In genomic region chr17:55348749-55349354, GRCh38 we compare ENCODE assay signal across 1 cellular context.
TF ChIP-seq lines count a peak whose summit lies in the region.

No MANE protein-coding gene starts in this region.

TF ChIP-seq in HepG2, 621 proteins besides CTCF, POLR2A, EP300 and RAD21 (continued from another document and continues in another):
- TF ChIP-seq, protein P1, sequence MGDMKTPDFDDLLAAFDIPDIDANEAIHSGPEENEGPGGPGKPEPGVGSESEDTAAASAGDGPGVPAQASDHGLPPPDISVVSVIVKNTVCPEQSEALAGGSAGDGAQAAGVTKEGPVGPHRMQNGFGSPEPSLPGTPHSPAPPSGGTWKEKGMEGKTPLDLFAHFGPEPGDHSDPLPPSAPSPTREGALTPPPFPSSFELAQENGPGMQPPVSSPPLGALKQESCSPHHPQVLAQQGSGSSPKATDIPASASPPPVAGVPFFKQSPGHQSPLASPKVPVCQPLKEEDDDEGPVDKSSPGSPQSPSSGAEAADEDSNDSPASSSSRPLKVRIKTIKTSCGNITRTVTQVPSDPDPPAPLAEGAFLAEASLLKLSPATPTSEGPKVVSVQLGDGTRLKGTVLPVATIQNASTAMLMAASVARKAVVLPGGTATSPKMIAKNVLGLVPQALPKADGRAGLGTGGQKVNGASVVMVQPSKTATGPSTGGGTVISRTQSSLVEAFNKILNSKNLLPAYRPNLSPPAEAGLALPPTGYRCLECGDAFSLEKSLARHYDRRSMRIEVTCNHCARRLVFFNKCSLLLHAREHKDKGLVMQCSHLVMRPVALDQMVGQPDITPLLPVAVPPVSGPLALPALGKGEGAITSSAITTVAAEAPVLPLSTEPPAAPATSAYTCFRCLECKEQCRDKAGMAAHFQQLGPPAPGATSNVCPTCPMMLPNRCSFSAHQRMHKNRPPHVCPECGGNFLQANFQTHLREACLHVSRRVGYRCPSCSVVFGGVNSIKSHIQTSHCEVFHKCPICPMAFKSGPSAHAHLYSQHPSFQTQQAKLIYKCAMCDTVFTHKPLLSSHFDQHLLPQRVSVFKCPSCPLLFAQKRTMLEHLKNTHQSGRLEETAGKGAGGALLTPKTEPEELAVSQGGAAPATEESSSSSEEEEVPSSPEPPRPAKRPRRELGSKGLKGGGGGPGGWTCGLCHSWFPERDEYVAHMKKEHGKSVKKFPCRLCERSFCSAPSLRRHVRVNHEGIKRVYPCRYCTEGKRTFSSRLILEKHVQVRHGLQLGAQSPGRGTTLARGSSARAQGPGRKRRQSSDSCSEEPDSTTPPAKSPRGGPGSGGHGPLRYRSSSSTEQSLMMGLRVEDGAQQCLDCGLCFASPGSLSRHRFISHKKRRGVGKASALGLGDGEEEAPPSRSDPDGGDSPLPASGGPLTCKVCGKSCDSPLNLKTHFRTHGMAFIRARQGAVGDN (CRISPR knock-in tag; IDR thresholded peaks at IDR 0.05), result no peak
- 0 out of 2 replicates have a peak, but pooled peaks have one; percentile 19 for TF ChIP-seq ZNF652 (CRISPR knock-in tag; IDR thresholded peaks at IDR 0.05; ENCODE audit: borderline replicate concordance, low read depth)
- TF ChIP-seq MZF1 (CRISPR knock-in tag; IDR thresholded peaks at IDR 0.05; ENCODE audit: borderline replicate concordance), result no peak
- TF ChIP-seq NAIF1 (CRISPR knock-in tag; IDR thresholded peaks at IDR 0.05; ENCODE audit: borderline replicate concordance), result no peak
- TF ChIP-seq HHEX (CRISPR knock-in tag; IDR thresholded peaks at IDR 0.05), result no peak
- no peak for TF ChIP-seq ZNF530 (CRISPR knock-in tag; IDR thresholded peaks at IDR 0.05; ENCODE audit: low read depth)
- no peak for TF ChIP-seq HES4 (CRISPR knock-in tag; IDR thresholded peaks at IDR 0.05; ENCODE audit: borderline replicate concordance)
- TF ChIP-seq ZNF773 (CRISPR knock-in tag; IDR thresholded peaks at IDR 0.05; ENCODE audit: borderline replicate concordance), result no peak
- TF ChIP-seq, protein P2, sequence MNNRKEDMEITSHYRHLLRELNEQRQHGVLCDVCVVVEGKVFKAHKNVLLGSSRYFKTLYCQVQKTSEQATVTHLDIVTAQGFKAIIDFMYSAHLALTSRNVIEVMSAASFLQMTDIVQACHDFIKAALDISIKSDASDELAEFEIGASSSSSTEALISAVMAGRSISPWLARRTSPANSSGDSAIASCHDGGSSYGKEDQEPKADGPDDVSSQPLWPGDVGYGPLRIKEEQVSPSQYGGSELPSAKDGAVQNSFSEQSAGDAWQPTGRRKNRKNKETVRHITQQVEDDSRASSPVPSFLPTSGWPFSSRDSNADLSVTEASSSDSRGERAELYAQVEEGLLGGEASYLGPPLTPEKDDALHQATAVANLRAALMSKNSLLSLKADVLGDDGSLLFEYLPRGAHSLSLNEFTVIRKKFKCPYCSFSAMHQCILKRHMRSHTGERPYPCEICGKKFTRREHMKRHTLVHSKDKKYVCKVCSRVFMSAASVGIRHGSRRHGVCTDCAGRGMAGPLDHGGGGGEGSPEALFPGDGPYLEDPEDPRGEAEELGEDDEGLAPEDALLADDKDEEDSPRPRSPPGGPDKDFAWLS (CRISPR knock-in tag; IDR thresholded peaks at IDR 0.05; ENCODE audit: borderline replicate concordance), result no peak
- TF ChIP-seq RBAK (CRISPR knock-in tag; IDR thresholded peaks at IDR 0.05), result no peak
- TF ChIP-seq, protein P3, sequence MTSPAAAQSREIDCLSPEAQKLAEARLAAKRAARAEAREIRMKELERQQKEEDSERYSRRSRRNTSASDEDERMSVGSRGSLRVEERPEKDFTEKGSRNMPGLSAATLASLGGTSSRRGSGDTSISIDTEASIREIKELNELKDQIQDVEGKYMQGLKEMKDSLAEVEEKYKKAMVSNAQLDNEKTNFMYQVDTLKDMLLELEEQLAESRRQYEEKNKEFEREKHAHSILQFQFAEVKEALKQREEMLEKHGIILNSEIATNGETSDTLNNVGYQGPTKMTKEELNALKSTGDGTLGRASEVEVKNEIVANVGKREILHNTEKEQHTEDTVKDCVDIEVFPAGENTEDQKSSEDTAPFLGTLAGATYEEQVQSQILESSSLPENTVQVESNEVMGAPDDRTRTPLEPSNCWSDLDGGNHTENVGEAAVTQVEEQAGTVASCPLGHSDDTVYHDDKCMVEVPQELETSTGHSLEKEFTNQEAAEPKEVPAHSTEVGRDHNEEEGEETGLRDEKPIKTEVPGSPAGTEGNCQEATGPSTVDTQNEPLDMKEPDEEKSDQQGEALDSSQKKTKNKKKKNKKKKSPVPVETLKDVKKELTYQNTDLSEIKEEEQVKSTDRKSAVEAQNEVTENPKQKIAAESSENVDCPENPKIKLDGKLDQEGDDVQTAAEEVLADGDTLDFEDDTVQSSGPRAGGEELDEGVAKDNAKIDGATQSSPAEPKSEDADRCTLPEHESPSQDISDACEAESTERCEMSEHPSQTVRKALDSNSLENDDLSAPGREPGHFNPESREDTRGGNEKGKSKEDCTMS (CRISPR knock-in tag; conservative IDR thresholded peaks at IDR 0.05), result no peak
- TF ChIP-seq ARHGAP35 (CRISPR knock-in tag; IDR thresholded peaks at IDR 0.05; ENCODE audit: borderline replicate concordance), result no peak
- TF ChIP-seq PTBP1 (IDR thresholded peaks at IDR 0.05; ENCODE audit: low read depth, low read length, poor library complexity, severe bottlenecking), result no peak
- no peak for TF ChIP-seq BRF2 (CRISPR knock-in tag; IDR thresholded peaks at IDR 0.05)
- no peak for TF ChIP-seq FOXJ3 (CRISPR knock-in tag; IDR thresholded peaks at IDR 0.05; ENCODE audit: borderline replicate concordance)
- no peak for TF ChIP-seq MLXIP (CRISPR knock-in tag; IDR thresholded peaks at IDR 0.05; ENCODE audit: borderline replicate concordance)
- TF ChIP-seq ZNF20 (CRISPR knock-in tag; IDR thresholded peaks at IDR 0.05), result no peak
- peak; percentile 56; the same call in 1 of the 2 replicates for TF ChIP-seq THRA (CRISPR knock-in tag; IDR thresholded peaks at IDR 0.05; ENCODE audit: borderline replicate concordance)
- TF ChIP-seq, protein P4, sequence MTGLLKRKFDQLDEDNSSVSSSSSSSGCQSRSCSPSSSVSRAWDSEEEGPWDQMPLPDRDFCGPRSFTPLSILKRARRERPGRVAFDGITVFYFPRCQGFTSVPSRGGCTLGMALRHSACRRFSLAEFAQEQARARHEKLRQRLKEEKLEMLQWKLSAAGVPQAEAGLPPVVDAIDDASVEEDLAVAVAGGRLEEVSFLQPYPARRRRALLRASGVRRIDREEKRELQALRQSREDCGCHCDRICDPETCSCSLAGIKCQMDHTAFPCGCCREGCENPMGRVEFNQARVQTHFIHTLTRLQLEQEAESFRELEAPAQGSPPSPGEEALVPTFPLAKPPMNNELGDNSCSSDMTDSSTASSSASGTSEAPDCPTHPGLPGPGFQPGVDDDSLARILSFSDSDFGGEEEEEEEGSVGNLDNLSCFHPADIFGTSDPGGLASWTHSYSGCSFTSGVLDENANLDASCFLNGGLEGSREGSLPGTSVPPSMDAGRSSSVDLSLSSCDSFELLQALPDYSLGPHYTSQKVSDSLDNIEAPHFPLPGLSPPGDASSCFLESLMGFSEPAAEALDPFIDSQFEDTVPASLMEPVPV (CRISPR knock-in tag; IDR thresholded peaks at IDR 0.05), result 0 out of 2 replicates have a peak, but pooled peaks have one; percentile 45
- no peak for TF ChIP-seq ZBTB7B (CRISPR knock-in tag; IDR thresholded peaks at IDR 0.05)
- TF ChIP-seq TCF7L2 (IDR thresholded peaks at IDR 0.05; ENCODE audit: low read depth, low read length), result no peak
- no peak for TF ChIP-seq SCMH1 (CRISPR knock-in tag; IDR thresholded peaks at IDR 0.05; ENCODE audit: borderline replicate concordance)
- no peak for TF ChIP-seq PAF1 (CRISPR knock-in tag; IDR thresholded peaks at IDR 0.05)
- TF ChIP-seq SPEN (CRISPR knock-in tag; IDR thresholded peaks at IDR 0.05; ENCODE audit: low read depth), result no peak
- TF ChIP-seq MTF1 (CRISPR knock-in tag; IDR thresholded peaks at IDR 0.05), result no peak
- no peak for TF ChIP-seq HINFP (CRISPR knock-in tag; IDR thresholded peaks at IDR 0.05; ENCODE audit: low read depth)
- no peak for TF ChIP-seq JUN (CRISPR knock-in tag; IDR thresholded peaks at IDR 0.05)
- TF ChIP-seq KLF12 (CRISPR knock-in tag; IDR thresholded peaks at IDR 0.05; ENCODE audit: borderline replicate concordance), result no peak
- TF ChIP-seq ZBTB4 (CRISPR knock-in tag; IDR thresholded peaks at IDR 0.05; ENCODE audit: borderline replicate concordance), result no peak
- TF ChIP-seq, protein P5, sequence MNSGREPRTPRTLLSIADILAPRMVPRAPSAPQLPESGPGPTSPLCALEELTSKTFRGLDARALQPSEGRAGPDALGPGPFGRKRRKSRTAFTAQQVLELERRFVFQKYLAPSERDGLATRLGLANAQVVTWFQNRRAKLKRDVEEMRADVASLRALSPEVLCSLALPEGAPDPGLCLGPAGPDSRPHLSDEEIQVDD (CRISPR knock-in tag; IDR thresholded peaks at IDR 0.05; ENCODE audit: borderline replicate concordance), result no peak
- TF ChIP-seq ZNF296 (CRISPR knock-in tag; conservative IDR thresholded peaks at IDR 0.05), result no peak
